Comparison of ENCODE assay signal across 30 cellular contexts in the genomic region with DNA sequence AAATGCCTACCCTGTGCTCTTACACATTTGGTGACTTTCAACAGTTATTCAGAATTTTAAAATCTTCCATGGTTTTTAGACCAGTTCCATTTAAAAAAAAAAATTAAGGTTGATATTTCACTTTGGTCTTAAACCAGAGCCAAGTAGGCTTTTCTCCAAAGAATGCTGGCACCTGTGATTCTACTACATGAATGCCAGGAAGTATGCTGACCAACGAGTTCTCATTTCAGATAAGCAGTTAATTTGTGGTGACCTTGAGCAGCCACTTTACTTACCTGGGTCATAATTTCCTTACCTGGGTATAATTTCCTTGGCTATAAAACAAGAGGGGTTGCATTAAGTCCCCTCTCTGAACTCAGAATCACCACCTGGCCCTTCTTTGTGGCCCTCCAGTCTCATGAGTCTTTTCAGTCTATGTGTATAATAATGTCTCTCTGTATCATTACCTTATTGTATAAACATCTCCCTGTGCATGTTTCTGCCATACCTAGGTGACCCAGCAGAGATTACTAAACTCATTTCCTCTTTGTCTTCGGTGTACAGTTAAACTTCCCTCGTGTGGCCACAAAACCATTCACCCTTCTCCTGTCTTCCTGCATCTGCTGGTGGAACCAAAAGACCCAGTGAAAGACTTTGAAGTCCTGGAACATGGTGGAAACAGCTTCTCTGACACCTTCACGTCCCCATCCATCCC.
"Had no signal": no experiment of that assay in that cellular context is flagged by ENCODE, and none has a peak within 500 bp of the region (broad histone marks: within the 10 kb centered on the region; RNA-seq: fewer than 3 reads in every experiment).

No MANE protein-coding gene starts in this region.

- H3K27ac Mint-ChIP-seq: activated CD4-positive, alpha-beta T cell treated with anti-CD3 and anti-CD28 coated beads for 36 hours; activated naive CD4-positive, alpha-beta T cell treated with anti-CD3 and anti-CD28 coated beads for 36 hours; activated naive CD8-positive, alpha-beta T cell treated with anti-CD3 and anti-CD28 coated beads for 36 hours; dendritic cell treated with granulocyte-macrophage colony-stimulating factor and Interleukin-4, amounts not matched to agents 40 ng/mL and 50 ng/mL, for 4 days; endodermal cell; immature natural killer cell; mesothelial cell of epicardium; naive thymus-derived CD4-positive, alpha-beta T cell; stimulated activated memory B cell treated with anti-CD40 and anti-IgM and Interleukin-4, amounts not matched to agents 10 μg/mL and 1 μg/mL and 100 μg/mL, for 72 hours; stimulated activated naive CD8-positive, alpha-beta T cell treated with anti-CD3 and anti-CD28 coated beads, Interleukin-15, amount 100 ng/mL, for 72 hours had no signal

- H3K27me3 ChIP-seq: ovary, right atrium auricular region, tibial artery had no signal

- H3K36me3 ChIP-seq: left ventricle myocardium inferior, ovary, right atrium auricular region, tibial artery had no signal

- FAIRE-seq: astrocyte had no signal

- H3K9me3 ChIP-seq: ovary, tibial artery had no signal

- H3K36me3 Mint-ChIP-seq: stimulated activated memory B cell treated with anti-CD40 and anti-IgM and Interleukin-4, amounts not matched to agents 10 μg/mL and 1 μg/mL and 100 μg/mL, for 72 hours had no signal

- H3K4me3 Mint-ChIP-seq: activated CD4-positive, alpha-beta T cell treated with anti-CD3 and anti-CD28 coated beads for 36 hours; activated naive CD4-positive, alpha-beta T cell treated with anti-CD3 and anti-CD28 coated beads for 36 hours; activated naive CD8-positive, alpha-beta T cell treated with anti-CD3 and anti-CD28 coated beads for 36 hours; dendritic cell treated with granulocyte-macrophage colony-stimulating factor and Interleukin-4, amounts not matched to agents 40 ng/mL and 50 ng/mL, for 4 days; endodermal cell; immature natural killer cell; mesothelial cell of epicardium; naive thymus-derived CD4-positive, alpha-beta T cell; stimulated activated memory B cell treated with anti-CD40 and anti-IgM and Interleukin-4, amounts not matched to agents 10 μg/mL and 1 μg/mL and 100 μg/mL, for 72 hours; stimulated activated naive CD8-positive, alpha-beta T cell treated with anti-CD3 and anti-CD28 coated beads, Interleukin-15, amount 100 ng/mL, for 72 hours had no signal

- DNase-seq: activated CD4-positive, alpha-beta T cell treated with anti-CD3 and anti-CD28 coated beads for 36 hours; activated CD4-positive, alpha-beta T cell treated with anti-CD3 and anti-CD28 coated beads, Interleukin-2, amount 50 U/mL, for 4 hours; activated CD4-positive, CD25-positive, alpha-beta regulatory T cell; activated CD8-positive, alpha-beta memory T cell treated with anti-CD3 and anti-CD28 coated beads for 24 hours; activated effector memory CD4-positive, alpha-beta T cell treated with Interleukin-2 at 50 U/mL for 16 hours; activated naive CD4-positive, alpha-beta T cell treated with anti-CD3 and anti-CD28 coated beads for 36 hours; activated naive CD8-positive, alpha-beta T cell treated with anti-CD3 and anti-CD28 coated beads for 36 hours; amniotic stem cell; central memory CD4-positive, alpha-beta T cell; endodermal cell; foreskin fibroblast; head of caudate nucleus; hippocampal formation; immature natural killer cell; left ventricle myocardium inferior; naive thymus-derived CD4-positive, alpha-beta T cell; ovary; stimulated activated CD4-positive, alpha-beta T cell treated with anti-CD3 and anti-CD28 coated beads, Interleukin-1b, Interleukin-23, amount 100 ng/mL, for 48 hours; stimulated activated CD4-positive, alpha-beta T cell treated with anti-CD3 and anti-CD28 coated beads, Interleukin-4, amount 100 ng/mL, for 4 hours; stimulated activated CD8-positive, alpha-beta memory T cell treated with anti-CD3 and anti-CD28 coated beads, Interleukin-4, amount 100 ng/mL, for 48 hours; stimulated activated naive CD8-positive, alpha-beta T cell treated with anti-CD3 and anti-CD28 coated beads, Interleukin-15, amount 100 ng/mL, for 72 hours; T-helper 1 cell; tibial artery had no signal

- H3K27ac ChIP-seq: left ventricle myocardium inferior, ovary, right atrium auricular region, tibial artery had no signal

- H3K27me3 Mint-ChIP-seq: dendritic cell treated with granulocyte-macrophage colony-stimulating factor and Interleukin-4, amounts not matched to agents 40 ng/mL and 50 ng/mL, for 4 days; stimulated activated memory B cell treated with anti-CD40 and anti-IgM and Interleukin-4, amounts not matched to agents 10 μg/mL and 1 μg/mL and 100 μg/mL, for 72 hours; stimulated activated naive CD8-positive, alpha-beta T cell treated with anti-CD3 and anti-CD28 coated beads, Interleukin-15, amount 100 ng/mL, for 72 hours had no signal

- H3K4me3 ChIP-seq: left ventricle myocardium inferior, ovary, right atrium auricular region, smooth muscle cell, tibial artery had no signal

- H3K4me1 Mint-ChIP-seq: activated CD4-positive, alpha-beta T cell treated with anti-CD3 and anti-CD28 coated beads for 36 hours; endodermal cell; stimulated activated memory B cell treated with anti-CD40 and anti-IgM and Interleukin-4, amounts not matched to agents 10 μg/mL and 1 μg/mL and 100 μg/mL, for 72 hours had no signal

- ATAC-seq: activated CD4-positive, alpha-beta T cell treated with anti-CD3 and anti-CD28 coated beads for 36 hours; esophagus mucosa; naive thymus-derived CD4-positive, alpha-beta T cell; stimulated activated memory B cell treated with anti-CD40 and anti-IgM and Interleukin-4, amounts not matched to agents 10 μg/mL and 1 μg/mL and 100 μg/mL, for 72 hours; stimulated activated naive CD8-positive, alpha-beta T cell treated with anti-CD3 and anti-CD28 coated beads, Interleukin-15, amount 100 ng/mL, for 72 hours had no signal
